In genomic region chr4:1862055-1862911, GRCh38 we compare ENCODE assay signal across 10 cellular contexts. TPM values are rescaled to one million over a fixed set of nuclear protein-coding genes. Genes with fewer than 3 reads are reported as not detected.
DNase-seq lines count a peak whose midpoint lies in the region; ATAC-seq and TF ChIP-seq lines count a peak whose summit lies in the region.
"Had no signal": no experiment of that assay in that cellular context is flagged by ENCODE, and none has a peak within 500 bp of the region (broad histone marks: within the 10 kb centered on the region; RNA-seq: fewer than 3 reads in every experiment).

No MANE protein-coding gene starts in this region.

- peaks cover 12% of the 10 kb centered on the region for H3K4me1 Mint-ChIP-seq in activated T-helper 17 cell treated with anti-CD3 and anti-CD28 coated beads, Interleukin-2, amount 50 U/mL, for 72 hours

- peak; percentile 34 for DNase-seq in activated T-cell treated with anti-CD3 and anti-CD28 coated beads for 48 hours (ENCODE audit: low read depth)
- no peak for DNase-seq in activated T-cell treated with anti-CD3 and anti-CD28 coated beads for 4 hours
- DNase-seq in suprapubic skin (ENCODE audit: low spot score in 2 of 2), result no peak
- no peak for DNase-seq in cerebellar cortex (ENCODE audit: low spot score)
- DNase-seq in NCI-H1436 (lab: John Stamatoyannopoulos, UW), result no peak
- no peak for DNase-seq in NCI-H510A treated with DMSO at 0.1 percent for 48 hours (lab: John Stamatoyannopoulos, UW)
- DNase-seq: cerebellar nuclear complex, NCI-H1930 had no signal

- H3K36me3 Mint-ChIP-seq in activated T-helper 17 cell treated with anti-CD3 and anti-CD28 coated beads, Interleukin-2, amount 50 U/mL, for 72 hours (ENCODE audit: low read depth), result no peaks in the 10 kb centered on the region

- H3K9me3 ChIP-seq in iPS-20b (ENCODE audit: insufficient read depth, low read depth, low read length), result no peaks in the 10 kb centered on the region
- no peaks in the 10 kb centered on the region for H3K9me3 ChIP-seq in suprapubic skin

- no peaks in the 10 kb centered on the region for H3K36me3 ChIP-seq in iPS-20b (ENCODE audit: insufficient read depth, low read depth, low read length)
- no peaks in the 10 kb centered on the region for H3K36me3 ChIP-seq in suprapubic skin

- H3K4me3 Mint-ChIP-seq in activated T-helper 17 cell treated with anti-CD3 and anti-CD28 coated beads, Interleukin-2, amount 50 U/mL, for 72 hours, result peak overlapping the region; percentile 63

- no peaks in the 10 kb centered on the region for H3K4me1 ChIP-seq in iPS-20b (ENCODE audit: insufficient read depth, low read length)
- H3K4me1 ChIP-seq in suprapubic skin, result peaks cover 16% of the 10 kb centered on the region

- no peaks in the 10 kb centered on the region for H3K27me3 Mint-ChIP-seq in activated T-helper 17 cell treated with anti-CD3 and anti-CD28 coated beads, Interleukin-2, amount 50 U/mL, for 72 hours

- peak overlapping the region; percentile 38 for H3K27ac Mint-ChIP-seq in activated T-helper 17 cell treated with anti-CD3 and anti-CD28 coated beads, Interleukin-2, amount 50 U/mL, for 72 hours

- no peak for ATAC-seq in activated T-helper 17 cell treated with anti-CD3 and anti-CD28 coated beads, Interleukin-2, amount 50 U/mL, for 72 hours (replicated peaks)

- no peak overlapping the region for H3K9ac ChIP-seq in iPS-20b (ENCODE audit: low read depth, low read length)

- peak overlapping the region; percentile 40; the same call in 1 of the 2 replicates for H3K4me3 ChIP-seq in iPS-20b (ENCODE audit: low read length)
- peak overlapping the region; percentile 36 for H3K4me3 ChIP-seq in suprapubic skin

- peaks cover 99% of the 10 kb centered on the region for H3K27me3 ChIP-seq in iPS-20b (ENCODE audit: insufficient read depth, low read length)
- H3K27me3 ChIP-seq in suprapubic skin, result no peaks in the 10 kb centered on the region

- H3K27ac ChIP-seq in iPS-20b (ENCODE audit: low read length) (no peak overlapping the region), suprapubic skin (no peak overlapping the region)

- no peak for TF ChIP-seq POLR2A in suprapubic skin (IDR thresholded peaks at IDR 0.05)

- no peaks in the 10 kb centered on the region for H3K9me3 Mint-ChIP-seq in activated T-helper 17 cell treated with anti-CD3 and anti-CD28 coated beads, Interleukin-2, amount 50 U/mL, for 72 hours

- TF ChIP-seq CTCF in suprapubic skin (IDR thresholded peaks at IDR 0.05), result no peak

- 32% methylated on average over 19 of the region's 45 CpGs for WGBS in suprapubic skin

- no peak for TF ChIP-seq EP300 in suprapubic skin (IDR thresholded peaks at IDR 0.05)

RNA-seq across cellular contexts. Expression of gene LETM1, which starts 6.3 kb away (rescaled TPM):
- total RNA-seq in activated T-helper 17 cell treated with anti-CD3 and anti-CD28 coated beads, Interleukin-2, amount 50 U/mL, for 72 hours, result 10 to 100 TPM; 21.3 to 71.0 TPM
- 10 to 100 TPM; 64.0 to 73.5 (median 65.2) TPM for total RNA-seq in suprapubic skin

RNA-seq across cellular contexts. Expression of gene NSD2, which starts 8.9 kb away (rescaled TPM):
- total RNA-seq in activated T-helper 17 cell treated with anti-CD3 and anti-CD28 coated beads, Interleukin-2, amount 50 U/mL, for 72 hours, result 100 to 1,000 TPM; 187 to 239 TPM
- total RNA-seq in suprapubic skin, result 10 to 100 TPM; 25.3 to 46.7 (median 27.4) TPM
